17 cellular contexts compared by ENCODE assay signal in genomic region chr5:116908537-116908936, GRCh38.
DNase-seq lines count a peak whose midpoint lies in the region; ATAC-seq and TF ChIP-seq lines count a peak whose summit lies in the region.
"Had no signal": no experiment of that assay in that cellular context is flagged by ENCODE, and none has a peak within 500 bp of the region (broad histone marks: within the 10 kb centered on the region; RNA-seq: fewer than 3 reads in every experiment).

No MANE protein-coding gene starts in this region.

- no peak overlapping the region for H3K27ac Mint-ChIP-seq in T-helper 2 cell treated with Interferon-gamma antibody and Interleukin-4, amounts not matched to agents 5 μg/mL and 100 μg/mL, for 36 hours
- H3K27ac Mint-ChIP-seq: brain had no signal

- no peaks in the 10 kb centered on the region for H4K20me1 ChIP-seq in MM.1S (ENCODE audit: insufficient read depth, low read length)

- peak overlapping the region; percentile 39; the same call in 1 of the 2 replicates for H3K4me2 ChIP-seq in MM.1S (ENCODE audit: low read depth, low read length)

- no peaks in the 10 kb centered on the region for H3K27me3 ChIP-seq in MM.1S (replicated peaks; ENCODE audit: insufficient read depth, low read length)
- H3K27me3 ChIP-seq in effector memory CD4-positive, alpha-beta T cell (replicated peaks; ENCODE audit: control insufficient read depth, insufficient read depth, low read length, poor library complexity, severe bottlenecking) = no peaks in the 10 kb centered on the region
- no peaks in the 10 kb centered on the region for H3K27me3 ChIP-seq in WERI-Rb-1 (ENCODE audit: insufficient read depth, low read depth, severe bottlenecking)
- H3K27me3 ChIP-seq: sigmoid colon had no signal

- H3K4me3 Mint-ChIP-seq in T-helper 2 cell treated with Interferon-gamma antibody and Interleukin-4, amounts not matched to agents 5 μg/mL and 100 μg/mL, for 36 hours = no peak overlapping the region
- H3K4me3 Mint-ChIP-seq: brain, neural crest cell had no signal

- H3K9ac ChIP-seq in MM.1S (ENCODE audit: low read length) = no peak overlapping the region

- DNase-seq in MM.1S = peak; percentile 57
- DNase-seq in effector memory CD4-positive, alpha-beta T cell = no peak
- no peak for DNase-seq in kidney tubule cell (ENCODE audit: low spot score)
- no peak for DNase-seq in WERI-Rb-1
- no peak for DNase-seq in T-helper 2 cell treated with Interferon-gamma antibody and Interleukin-4, amounts not matched to agents 5 μg/mL and 100 μg/mL, for 36 hours (ENCODE audit: low spot score)
- DNase-seq: activated gamma-delta T cell; mammary epithelial cell; NCI-H1092; NCI-H226; sigmoid colon; stimulated activated CD4-positive, alpha-beta T cell treated with anti-CD3 and anti-CD28 coated beads, Interleukin-4, amount 100 ng/mL, for 1 hour had no signal

- ATAC-seq in GM18873 (IDR thresholded peaks at IDR 0.05; ENCODE audit: low FRiP score, unreplicated experiment) (peak; percentile 60), GM21529 (IDR thresholded peaks at IDR 0.05; ENCODE audit: unreplicated experiment) (peak; percentile 68), HG02981 (IDR thresholded peaks at IDR 0.05; ENCODE audit: unreplicated experiment) (peak; percentile 65)

- H3K27ac ChIP-seq in MM.1S (ENCODE audit: low read length) = no peak overlapping the region
- H3K27ac ChIP-seq in effector memory CD4-positive, alpha-beta T cell (ENCODE audit: insufficient read depth, low read length, poor library complexity, severe bottlenecking) = no peak overlapping the region
- H3K27ac ChIP-seq in WERI-Rb-1 = no peak overlapping the region
- H3K27ac ChIP-seq: sigmoid colon, SK-N-MC had no signal

- peaks cover 26% of the 10 kb centered on the region for H3K4me1 ChIP-seq in MM.1S (ENCODE audit: low read length)
- no peaks in the 10 kb centered on the region for H3K4me1 ChIP-seq in effector memory CD4-positive, alpha-beta T cell (ENCODE audit: control insufficient read depth, insufficient read depth, low read length, poor library complexity, severe bottlenecking)
- H3K4me1 ChIP-seq: sigmoid colon had no signal

- H2AFZ ChIP-seq in MM.1S (ENCODE audit: low read length) = no peak overlapping the region

- H3K4me3 ChIP-seq in MM.1S (ENCODE audit: low read length) = no peak overlapping the region
- H3K4me3 ChIP-seq in effector memory CD4-positive, alpha-beta T cell (ENCODE audit: insufficient read depth, low read depth, low read length, poor library complexity, severe bottlenecking) = no peak overlapping the region
- H3K4me3 ChIP-seq in WERI-Rb-1 (ENCODE audit: low read depth, low read length) = no peak overlapping the region
- H3K4me3 ChIP-seq: sigmoid colon, SK-N-MC had no signal

- no peaks in the 10 kb centered on the region for H3K36me3 Mint-ChIP-seq in T-helper 2 cell treated with Interferon-gamma antibody and Interleukin-4, amounts not matched to agents 5 μg/mL and 100 μg/mL, for 36 hours (ENCODE audit: low read depth)
- H3K36me3 Mint-ChIP-seq: brain had no signal

- no peaks in the 10 kb centered on the region for H3K4me1 Mint-ChIP-seq in T-helper 2 cell treated with Interferon-gamma antibody and Interleukin-4, amounts not matched to agents 5 μg/mL and 100 μg/mL, for 36 hours (ENCODE audit: low read depth)
- H3K4me1 Mint-ChIP-seq: neural crest cell had no signal

- no peaks in the 10 kb centered on the region for H3F3A ChIP-seq in MM.1S (ENCODE audit: insufficient read depth, low read length)

- no peaks in the 10 kb centered on the region for H3K9me2 ChIP-seq in MM.1S (replicated peaks; ENCODE audit: insufficient read depth, low read length)

- H3K9me3 Mint-ChIP-seq in T-helper 2 cell treated with Interferon-gamma antibody and Interleukin-4, amounts not matched to agents 5 μg/mL and 100 μg/mL, for 36 hours = no peaks in the 10 kb centered on the region
- H3K9me3 Mint-ChIP-seq: brain, neural crest cell had no signal

- H3K27me3 Mint-ChIP-seq in T-helper 2 cell treated with Interferon-gamma antibody and Interleukin-4, amounts not matched to agents 5 μg/mL and 100 μg/mL, for 36 hours (ENCODE audit: low read depth) = no peaks in the 10 kb centered on the region

- no peak for TF ChIP-seq CTCF in MM.1S (IDR thresholded peaks at IDR 0.05; ENCODE audit: low read length)
- TF ChIP-seq CTCF in WERI-Rb-1 (IDR thresholded peaks at IDR 0.05; ENCODE audit: low read depth, low read length) = no peak

- H3K36me3 ChIP-seq in MM.1S (replicated peaks; ENCODE audit: insufficient read depth, low read length) (no peaks in the 10 kb centered on the region), WERI-Rb-1 (no peaks in the 10 kb centered on the region)
- no peaks in the 10 kb centered on the region for H3K36me3 ChIP-seq in effector memory CD4-positive, alpha-beta T cell (ENCODE audit: control insufficient read depth, insufficient read depth, low read length)
- H3K36me3 ChIP-seq: sigmoid colon had no signal

- H3K9me3 ChIP-seq in MM.1S (replicated peaks; ENCODE audit: insufficient read depth, low read length) = no peaks in the 10 kb centered on the region
- H3K9me3 ChIP-seq in effector memory CD4-positive, alpha-beta T cell (ENCODE audit: control insufficient read depth, low read length) = no peaks in the 10 kb centered on the region
- no peaks in the 10 kb centered on the region for H3K9me3 ChIP-seq in WERI-Rb-1 (ENCODE audit: severe bottlenecking)
- H3K9me3 ChIP-seq: sigmoid colon had no signal

- H3K79me2 ChIP-seq in MM.1S (ENCODE audit: low read length) = no peaks in the 10 kb centered on the region
